In genomic region chr19:46784262-46785053, GRCh38 we compare ENCODE assay signal across 1 cellular context.
TF ChIP-seq lines count a peak whose summit lies in the region.

No MANE protein-coding gene starts in this region.

TF ChIP-seq in HEK293, 187 proteins besides CTCF, POLR2A, EP300 and RAD21 (continued from another document):
- TF ChIP-seq, protein P1, sequence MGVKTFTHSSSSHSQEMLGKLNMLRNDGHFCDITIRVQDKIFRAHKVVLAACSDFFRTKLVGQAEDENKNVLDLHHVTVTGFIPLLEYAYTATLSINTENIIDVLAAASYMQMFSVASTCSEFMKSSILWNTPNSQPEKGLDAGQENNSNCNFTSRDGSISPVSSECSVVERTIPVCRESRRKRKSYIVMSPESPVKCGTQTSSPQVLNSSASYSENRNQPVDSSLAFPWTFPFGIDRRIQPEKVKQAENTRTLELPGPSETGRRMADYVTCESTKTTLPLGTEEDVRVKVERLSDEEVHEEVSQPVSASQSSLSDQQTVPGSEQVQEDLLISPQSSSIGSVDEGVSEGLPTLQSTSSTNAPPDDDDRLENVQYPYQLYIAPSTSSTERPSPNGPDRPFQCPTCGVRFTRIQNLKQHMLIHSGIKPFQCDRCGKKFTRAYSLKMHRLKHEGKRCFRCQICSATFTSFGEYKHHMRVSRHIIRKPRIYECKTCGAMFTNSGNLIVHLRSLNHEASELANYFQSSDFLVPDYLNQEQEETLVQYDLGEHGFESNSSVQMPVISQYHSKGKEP (tag by site-specific recombination; IDR thresholded peaks at IDR 0.05): peak; percentile 91
- TF ChIP-seq TRIM28 (IDR thresholded peaks at IDR 0.05; ENCODE audit: borderline replicate concordance, low read length) (peak; percentile 11; the same call in 1 of the 2 replicates), ZNF423 (tag by site-specific recombination; IDR thresholded peaks at IDR 0.05) (0 out of 2 replicates have a peak, but pooled peaks have one; percentile 11), ZFP37 (tag by site-specific recombination; IDR thresholded peaks at IDR 0.05) (peak; percentile 56; the same call in 1 of the 2 replicates), BCL11B (tag by site-specific recombination; IDR thresholded peaks at IDR 0.05; ENCODE audit: low read depth) (peak; percentile 73), ZNF692 (tag by site-specific recombination; IDR thresholded peaks at IDR 0.05) (peak; percentile 95), SETDB1 (IDR thresholded peaks at IDR 0.05; ENCODE audit: insufficient read length, low read length) (no peak), ZNF169 (tag by site-specific recombination; IDR thresholded peaks at IDR 0.05) (no peak), RBAK (tag by site-specific recombination; IDR thresholded peaks at IDR 0.05) (no peak), KLF9 (tag by site-specific recombination; IDR thresholded peaks at IDR 0.05; ENCODE audit: low read depth) (peak; percentile 81; the same call in 1 of the 2 replicates), ZFHX2 (tag by site-specific recombination; conservative IDR thresholded peaks at IDR 0.05) (peak; percentile 91), REPIN1 (tag by site-specific recombination; IDR thresholded peaks at IDR 0.05; ENCODE audit: low read depth) (no peak), ZNF621 (tag by site-specific recombination; IDR thresholded peaks at IDR 0.05) (no peak), ZBTB10 (tag by site-specific recombination; IDR thresholded peaks at IDR 0.05) (peak; percentile 84; the same call in 1 of the 2 replicates), EGR2 (tag by site-specific recombination; IDR thresholded peaks at IDR 0.05; ENCODE audit: low read depth) (peak; percentile 77), ZNF501 (tag by site-specific recombination; IDR thresholded peaks at IDR 0.05) (peak; percentile 40; the same call in 1 of the 2 replicates)
- TF ChIP-seq, protein P2, sequence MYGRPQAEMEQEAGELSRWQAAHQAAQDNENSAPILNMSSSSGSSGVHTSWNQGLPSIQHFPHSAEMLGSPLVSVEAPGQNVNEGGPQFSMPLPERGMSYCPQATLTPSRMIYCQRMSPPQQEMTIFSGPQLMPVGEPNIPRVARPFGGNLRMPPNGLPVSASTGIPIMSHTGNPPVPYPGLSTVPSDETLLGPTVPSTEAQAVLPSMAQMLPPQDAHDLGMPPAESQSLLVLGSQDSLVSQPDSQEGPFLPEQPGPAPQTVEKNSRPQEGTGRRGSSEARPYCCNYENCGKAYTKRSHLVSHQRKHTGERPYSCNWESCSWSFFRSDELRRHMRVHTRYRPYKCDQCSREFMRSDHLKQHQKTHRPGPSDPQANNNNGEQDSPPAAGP (tag by site-specific recombination; IDR thresholded peaks at IDR 0.05): 0 out of 2 replicates have a peak, but pooled peaks have one; percentile 47
- TF ChIP-seq, protein P3, sequence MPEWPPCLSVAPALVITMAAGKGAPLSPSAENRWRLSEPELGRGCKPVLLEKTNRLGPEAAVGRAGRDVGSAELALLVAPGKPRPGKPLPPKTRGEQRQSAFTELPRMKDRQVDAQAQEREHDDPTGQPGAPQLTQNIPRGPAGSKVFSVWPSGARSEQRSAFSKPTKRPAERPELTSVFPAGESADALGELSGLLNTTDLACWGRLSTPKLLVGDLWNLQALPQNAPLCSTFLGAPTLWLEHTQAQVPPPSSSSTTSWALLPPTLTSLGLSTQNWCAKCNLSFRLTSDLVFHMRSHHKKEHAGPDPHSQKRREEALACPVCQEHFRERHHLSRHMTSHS (tag by site-specific recombination; IDR thresholded peaks at IDR 0.05): no peak
- TF ChIP-seq, protein P4, sequence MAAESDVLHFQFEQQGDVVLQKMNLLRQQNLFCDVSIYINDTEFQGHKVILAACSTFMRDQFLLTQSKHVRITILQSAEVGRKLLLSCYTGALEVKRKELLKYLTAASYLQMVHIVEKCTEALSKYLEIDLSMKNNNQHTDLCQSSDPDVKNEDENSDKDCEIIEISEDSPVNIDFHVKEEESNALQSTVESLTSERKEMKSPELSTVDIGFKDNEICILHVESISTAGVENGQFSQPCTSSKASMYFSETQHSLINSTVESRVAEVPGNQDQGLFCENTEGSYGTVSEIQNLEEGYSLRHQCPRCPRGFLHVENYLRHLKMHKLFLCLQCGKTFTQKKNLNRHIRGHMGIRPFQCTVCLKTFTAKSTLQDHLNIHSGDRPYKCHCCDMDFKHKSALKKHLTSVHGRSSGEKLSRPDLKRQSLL (tag by site-specific recombination; IDR thresholded peaks at IDR 0.05): no peak
- TF ChIP-seq, protein P5, sequence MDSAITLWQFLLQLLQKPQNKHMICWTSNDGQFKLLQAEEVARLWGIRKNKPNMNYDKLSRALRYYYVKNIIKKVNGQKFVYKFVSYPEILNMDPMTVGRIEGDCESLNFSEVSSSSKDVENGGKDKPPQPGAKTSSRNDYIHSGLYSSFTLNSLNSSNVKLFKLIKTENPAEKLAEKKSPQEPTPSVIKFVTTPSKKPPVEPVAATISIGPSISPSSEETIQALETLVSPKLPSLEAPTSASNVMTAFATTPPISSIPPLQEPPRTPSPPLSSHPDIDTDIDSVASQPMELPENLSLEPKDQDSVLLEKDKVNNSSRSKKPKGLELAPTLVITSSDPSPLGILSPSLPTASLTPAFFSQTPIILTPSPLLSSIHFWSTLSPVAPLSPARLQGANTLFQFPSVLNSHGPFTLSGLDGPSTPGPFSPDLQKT (IDR thresholded peaks at IDR 0.05; ENCODE audit: borderline replicate concordance, low read depth, low read length): no peak
